In the genomic region with DNA sequence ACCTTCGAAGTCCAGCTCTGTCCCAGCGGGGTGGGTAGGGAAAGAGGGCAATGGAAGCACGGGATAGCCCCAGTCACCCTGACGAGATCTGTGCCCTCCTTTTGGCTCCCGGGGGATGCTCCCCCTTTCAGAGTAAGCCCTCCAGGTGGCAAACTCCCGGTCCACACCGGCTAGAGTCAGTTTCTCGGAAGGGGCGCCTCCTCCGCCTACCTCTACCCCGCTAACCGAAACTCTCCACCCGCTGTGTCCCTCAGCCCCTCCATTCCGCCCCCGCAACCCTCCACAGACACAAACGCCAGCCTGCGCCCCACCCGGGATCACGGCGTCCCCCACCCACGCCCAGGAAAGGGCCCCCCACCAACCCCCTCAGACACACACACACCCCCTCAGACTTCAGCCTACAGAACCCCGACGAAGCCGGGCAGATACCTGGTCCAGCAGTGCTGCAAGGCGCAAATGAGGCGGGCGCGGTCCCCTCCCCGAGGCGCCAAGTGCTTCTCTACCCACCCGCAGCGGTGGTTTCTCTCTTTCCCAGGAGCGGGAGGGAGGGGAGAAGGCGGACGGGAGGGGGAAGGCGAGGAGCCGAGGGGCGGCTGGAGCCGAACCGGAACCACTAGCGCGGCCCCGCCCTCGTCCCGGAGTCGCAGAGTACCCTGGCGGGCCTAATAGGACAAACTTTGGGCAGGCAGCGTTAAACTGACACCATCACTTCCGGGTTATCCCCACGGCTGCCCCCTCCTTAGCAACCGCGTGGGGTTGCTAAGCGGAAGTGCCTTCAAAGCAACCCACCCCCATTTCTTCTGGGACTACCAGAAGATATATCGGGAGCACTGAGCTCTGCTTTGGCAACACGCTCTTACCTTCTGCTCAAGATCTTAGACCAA, we compare ENCODE assay signal across 1 cellular context.
TF ChIP-seq lines count a peak whose summit lies in the region.

A gene (minus strand): TSS at position 615 of the 884 bp plus-strand sequence. CDS start 55,674 bp downstream, outside the sequence.

TF ChIP-seq in GM23338, 12 proteins besides CTCF, POLR2A, EP300 and RAD21 (continued from another document):
- TF ChIP-seq, protein P1, sequence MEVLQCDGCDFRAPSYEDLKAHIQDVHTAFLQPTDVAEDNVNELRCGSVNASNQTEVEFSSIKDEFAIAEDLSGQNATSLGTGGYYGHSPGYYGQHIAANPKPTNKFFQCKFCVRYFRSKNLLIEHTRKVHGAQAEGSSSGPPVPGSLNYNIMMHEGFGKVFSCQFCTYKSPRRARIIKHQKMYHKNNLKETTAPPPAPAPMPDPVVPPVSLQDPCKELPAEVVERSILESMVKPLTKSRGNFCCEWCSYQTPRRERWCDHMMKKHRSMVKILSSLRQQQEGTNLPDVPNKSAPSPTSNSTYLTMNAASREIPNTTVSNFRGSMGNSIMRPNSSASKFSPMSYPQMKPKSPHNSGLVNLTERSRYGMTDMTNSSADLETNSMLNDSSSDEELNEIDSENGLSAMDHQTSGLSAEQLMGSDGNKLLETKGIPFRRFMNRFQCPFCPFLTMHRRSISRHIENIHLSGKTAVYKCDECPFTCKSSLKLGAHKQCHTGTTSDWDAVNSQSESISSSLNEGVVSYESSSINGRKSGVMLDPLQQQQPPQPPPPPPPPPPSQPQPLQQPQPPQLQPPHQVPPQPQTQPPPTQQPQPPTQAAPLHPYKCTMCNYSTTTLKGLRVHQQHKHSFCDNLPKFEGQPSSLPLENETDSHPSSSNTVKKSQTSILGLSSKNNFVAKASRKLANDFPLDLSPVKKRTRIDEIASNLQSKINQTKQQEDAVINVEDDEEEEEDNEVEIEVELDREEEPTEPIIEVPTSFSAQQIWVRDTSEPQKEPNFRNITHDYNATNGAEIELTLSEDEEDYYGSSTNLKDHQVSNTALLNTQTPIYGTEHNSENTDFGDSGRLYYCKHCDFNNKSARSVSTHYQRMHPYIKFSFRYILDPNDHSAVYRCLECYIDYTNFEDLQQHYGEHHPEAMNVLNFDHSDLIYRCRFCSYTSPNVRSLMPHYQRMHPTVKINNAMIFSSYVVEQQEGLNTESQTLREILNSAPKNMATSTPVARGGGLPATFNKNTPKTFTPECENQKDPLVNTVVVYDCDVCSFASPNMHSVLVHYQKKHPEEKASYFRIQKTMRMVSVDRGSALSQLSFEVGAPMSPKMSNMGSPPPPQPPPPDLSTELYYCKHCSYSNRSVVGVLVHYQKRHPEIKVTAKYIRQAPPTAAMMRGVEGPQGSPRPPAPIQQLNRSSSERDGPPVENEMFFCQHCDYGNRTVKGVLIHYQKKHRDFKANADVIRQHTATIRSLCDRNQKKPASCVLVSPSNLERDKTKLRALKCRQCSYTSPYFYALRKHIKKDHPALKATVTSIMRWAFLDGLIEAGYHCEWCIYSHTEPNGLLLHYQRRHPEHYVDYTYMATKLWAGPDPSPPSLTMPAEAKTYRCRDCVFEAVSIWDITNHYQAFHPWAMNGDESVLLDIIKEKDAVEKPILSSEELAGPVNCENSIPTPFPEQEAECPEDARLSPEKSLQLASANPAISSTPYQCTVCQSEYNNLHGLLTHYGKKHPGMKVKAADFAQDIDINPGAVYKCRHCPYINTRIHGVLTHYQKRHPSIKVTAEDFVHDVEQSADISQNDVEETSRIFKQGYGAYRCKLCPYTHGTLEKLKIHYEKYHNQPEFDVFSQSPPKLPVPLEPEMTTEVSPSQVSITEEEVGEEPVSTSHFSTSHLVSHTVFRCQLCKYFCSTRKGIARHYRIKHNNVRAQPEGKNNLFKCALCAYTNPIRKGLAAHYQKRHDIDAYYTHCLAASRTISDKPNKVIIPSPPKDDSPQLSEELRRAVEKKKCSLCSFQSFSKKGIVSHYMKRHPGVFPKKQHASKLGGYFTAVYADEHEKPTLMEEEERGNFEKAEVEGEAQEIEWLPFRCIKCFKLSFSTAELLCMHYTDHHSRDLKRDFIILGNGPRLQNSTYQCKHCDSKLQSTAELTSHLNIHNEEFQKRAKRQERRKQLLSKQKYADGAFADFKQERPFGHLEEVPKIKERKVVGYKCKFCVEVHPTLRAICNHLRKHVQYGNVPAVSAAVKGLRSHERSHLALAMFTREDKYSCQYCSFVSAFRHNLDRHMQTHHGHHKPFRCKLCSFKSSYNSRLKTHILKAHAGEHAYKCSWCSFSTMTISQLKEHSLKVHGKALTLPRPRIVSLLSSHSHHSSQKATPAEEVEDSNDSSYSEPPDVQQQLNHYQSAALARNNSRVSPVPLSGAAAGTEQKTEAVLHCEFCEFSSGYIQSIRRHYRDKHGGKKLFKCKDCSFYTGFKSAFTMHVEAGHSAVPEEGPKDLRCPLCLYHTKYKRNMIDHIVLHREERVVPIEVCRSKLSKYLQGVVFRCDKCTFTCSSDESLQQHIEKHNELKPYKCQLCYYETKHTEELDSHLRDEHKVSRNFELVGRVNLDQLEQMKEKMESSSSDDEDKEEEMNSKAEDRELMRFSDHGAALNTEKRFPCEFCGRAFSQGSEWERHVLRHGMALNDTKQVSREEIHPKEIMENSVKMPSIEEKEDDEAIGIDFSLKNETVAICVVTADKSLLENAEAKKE (CRISPR knock-in tag; IDR thresholded peaks at IDR 0.05) = no peak
- no peak for TF ChIP-seq STAT1 (IDR thresholded peaks at IDR 0.05; ENCODE audit: unreplicated experiment)
- TF ChIP-seq POLR2AphosphoS5 (IDR thresholded peaks at IDR 0.05; ENCODE audit: low read depth) = peak; percentile 49
- TF ChIP-seq ZNF331 (CRISPR knock-in tag; IDR thresholded peaks at IDR 0.05; ENCODE audit: low read depth) = no peak
TF ChIP-seq in GM23338: peak in this region for 3.
